ENCODE assay signal across 18 cellular contexts in genomic region chr7:30970594-30971094, GRCh38. TPM values are rescaled to one million over a fixed set of nuclear protein-coding genes. Genes with fewer than 3 reads are reported as not detected.
DNase-seq lines count a peak whose midpoint lies in the region; ATAC-seq and TF ChIP-seq lines count a peak whose summit lies in the region.
"Had no signal": no experiment of that assay in that cellular context is flagged by ENCODE, and none has a peak within 500 bp of the region (broad histone marks: within the 10 kb centered on the region; RNA-seq: fewer than 3 reads in every experiment).

No MANE protein-coding gene starts in this region.

- TF ChIP-seq CTCF in GM10266 (IDR thresholded peaks at IDR 0.05; ENCODE audit: control insufficient read depth, insufficient read depth, low read depth, missing control alignments) = no peak

- DNase-seq in A172 (ENCODE audit: low spot score) (peak; percentile 30), GM10266 (ENCODE audit: extremely low spot score) (peak; percentile 5), NCI-H345 (lab: John Stamatoyannopoulos, UW) (peak; percentile 91), iPS-NIHi11 (ENCODE audit: low spot score) (peak; percentile 67), RPMI8226 (no peak)
- DNase-seq in activated T-cell treated with anti-CD3 and anti-CD28 coated beads, Interleukin-2, amount 50 U/mL, for 1 hour = no peak
- DNase-seq: activated CD4-positive, alpha-beta T cell treated with anti-CD3 and anti-CD28 coated beads, Interleukin-2, amount 50 U/mL, for 1 hour; activated effector memory CD4-positive, alpha-beta T cell treated with Interleukin-2 at 50 U/mL for 16 hours; GOT3; hippocampal formation; NCI-H1694 treated with DMSO at 0.1 percent for 48 hours; stimulated activated CD4-positive, alpha-beta T cell treated with anti-CD3 and anti-CD28 coated beads, Interleukin-2, amount 100 ng/mL, for 48 hours; stimulated activated naive CD8-positive, alpha-beta T cell treated with anti-CD3 and anti-CD28 coated beads, Interleukin-15, Interleukin-2, amounts not matched to agents 100 U/mL and 50 U/mL, for 24 hours; T-helper 17 cell had no signal

- ATAC-seq in GM18858 (IDR thresholded peaks at IDR 0.05; ENCODE audit: unreplicated experiment) (no peak), HG03139 (IDR thresholded peaks at IDR 0.05; ENCODE audit: unreplicated experiment) (no peak)
- ATAC-seq: Panc1; stimulated activated naive CD8-positive, alpha-beta T cell treated with anti-CD3 and anti-CD28 coated beads, Interleukin-15, Interleukin-2, amounts not matched to agents 100 U/mL and 50 U/mL, for 24 hours; T-helper 17 cell had no signal

RNA-seq across cellular contexts. Expression of gene GHRHR, which starts 6.9 kb away (rescaled TPM):
- total RNA-seq in A172 (2014; rRNA removed; shearing (Covaris generic)) = not detected in 2 replicates
- total RNA-seq: endothelial cell of umbilical vein, T-helper 17 cell had no signal

RNA-seq across cellular contexts. Expression of gene AQP1, which starts 59.0 kb away (rescaled TPM):
- 25.1 and 25.9 TPM in 2 replicates for total RNA-seq in A172 (2014; rRNA removed; shearing (Covaris generic))

Comparison
In these comparisons a context has a peak if more than half of its experiments do, and no peak if none do; other contexts are left out.
1. DNase-seq: peak in A172 (single experiment), GM10266 (single experiment), NCI-H345 (single experiment) and iPS-NIHi11 (single experiment); none in activated T-cell treated with anti-CD3 and anti-CD28 coated beads, Interleukin-2, amount 50 U/mL, for 1 hour (single experiment) and RPMI8226 (single experiment).